8 cellular contexts compared by ENCODE assay signal in genomic region chr1:21175324-21175669, GRCh38. TPM values are rescaled to one million over a fixed set of nuclear protein-coding genes. Genes with fewer than 3 reads are reported as not detected.
A peak's percentile ranks its signal among the peaks of the same experiment; 100 is the strongest.
DNase-seq lines count a peak whose midpoint lies in the region; ATAC-seq lines count a peak whose summit lies in the region.

No MANE protein-coding gene starts in this region.

- H3K36me3 Mint-ChIP-seq in activated T-cell treated with anti-CD3 and anti-CD28 coated beads, Interleukin-2, amount 50 U/mL, for 24 hours (ENCODE audit: low read depth), result peaks cover 44% of the 10 kb centered on the region
- peaks cover 14% of the 10 kb centered on the region for H3K36me3 Mint-ChIP-seq in central memory CD8-positive, alpha-beta T cell (ENCODE audit: insufficient read depth)
- peaks cover 37% of the 10 kb centered on the region for H3K36me3 Mint-ChIP-seq in stimulated activated naive CD8-positive, alpha-beta T cell treated with anti-CD3 and anti-CD28 coated beads, Interleukin-15, Interleukin-2, amounts not matched to agents 100 ng/mL and 50 ng/mL, for 24 hours (ENCODE audit: low read depth)

- peaks cover 27% of the 10 kb centered on the region for H3K36me3 ChIP-seq in SJSA1

- H3K4me3 Mint-ChIP-seq in activated T-cell treated with anti-CD3 and anti-CD28 coated beads, Interleukin-2, amount 50 U/mL, for 24 hours, result peak overlapping the region; percentile 89
- H3K4me3 Mint-ChIP-seq in central memory CD8-positive, alpha-beta T cell, result peak overlapping the region; percentile 90
- peak overlapping the region; percentile 89 for H3K4me3 Mint-ChIP-seq in stimulated activated naive CD8-positive, alpha-beta T cell treated with anti-CD3 and anti-CD28 coated beads, Interleukin-15, Interleukin-2, amounts not matched to agents 100 ng/mL and 50 ng/mL, for 24 hours

- H3K27ac ChIP-seq in SJSA1, result peak overlapping the region; percentile 1

- H3K4me3 ChIP-seq in SJSA1, result peak overlapping the region; percentile 81

- H3K4me1 ChIP-seq in SJSA1 (replicated peaks), result peaks cover 16% of the 10 kb centered on the region

- H3K9me3 Mint-ChIP-seq in activated T-cell treated with anti-CD3 and anti-CD28 coated beads, Interleukin-2, amount 50 U/mL, for 24 hours, result no peaks in the 10 kb centered on the region
- H3K9me3 Mint-ChIP-seq in central memory CD8-positive, alpha-beta T cell, result no peaks in the 10 kb centered on the region
- H3K9me3 Mint-ChIP-seq in stimulated activated naive CD8-positive, alpha-beta T cell treated with anti-CD3 and anti-CD28 coated beads, Interleukin-15, Interleukin-2, amounts not matched to agents 100 ng/mL and 50 ng/mL, for 24 hours, result no peaks in the 10 kb centered on the region

- no peaks in the 10 kb centered on the region for H3K27me3 Mint-ChIP-seq in activated T-cell treated with anti-CD3 and anti-CD28 coated beads, Interleukin-2, amount 50 U/mL, for 24 hours
- no peaks in the 10 kb centered on the region for H3K27me3 Mint-ChIP-seq in central memory CD8-positive, alpha-beta T cell
- H3K27me3 Mint-ChIP-seq in stimulated activated naive CD8-positive, alpha-beta T cell treated with anti-CD3 and anti-CD28 coated beads, Interleukin-15, Interleukin-2, amounts not matched to agents 100 ng/mL and 50 ng/mL, for 24 hours, result no peaks in the 10 kb centered on the region

- H3K27me3 ChIP-seq in SJSA1 (replicated peaks), result no peaks in the 10 kb centered on the region

- H3K9me3 ChIP-seq in SJSA1 (replicated peaks), result no peaks in the 10 kb centered on the region

- H3K27ac Mint-ChIP-seq in activated T-cell treated with anti-CD3 and anti-CD28 coated beads, Interleukin-2, amount 50 U/mL, for 24 hours, result peak overlapping the region; percentile 93
- peak overlapping the region; percentile 97 for H3K27ac Mint-ChIP-seq in central memory CD8-positive, alpha-beta T cell (ENCODE audit: low read depth)
- peak overlapping the region; percentile 91 for H3K27ac Mint-ChIP-seq in stimulated activated naive CD8-positive, alpha-beta T cell treated with anti-CD3 and anti-CD28 coated beads, Interleukin-15, Interleukin-2, amounts not matched to agents 100 ng/mL and 50 ng/mL, for 24 hours

- peaks cover 37% of the 10 kb centered on the region for H3K4me1 Mint-ChIP-seq in activated T-cell treated with anti-CD3 and anti-CD28 coated beads, Interleukin-2, amount 50 U/mL, for 24 hours (ENCODE audit: low read depth)
- peaks cover 39% of the 10 kb centered on the region for H3K4me1 Mint-ChIP-seq in central memory CD8-positive, alpha-beta T cell
- H3K4me1 Mint-ChIP-seq in stimulated activated naive CD8-positive, alpha-beta T cell treated with anti-CD3 and anti-CD28 coated beads, Interleukin-15, Interleukin-2, amounts not matched to agents 100 ng/mL and 50 ng/mL, for 24 hours (ENCODE audit: low read depth), result peaks cover 36% of the 10 kb centered on the region

- ATAC-seq in central memory CD8-positive, alpha-beta T cell (replicated peaks; ENCODE audit: extremely low read depth, poor library complexity, severe bottlenecking), result peak; percentile 7
- ATAC-seq in GM18520 (IDR thresholded peaks at IDR 0.05; ENCODE audit: unreplicated experiment), result no peak

- no peak for DNase-seq in activated T-cell treated with anti-CD3 and anti-CD28 coated beads, Interleukin-2, amount 50 U/mL, for 24 hours
- no peak for DNase-seq in activated T-cell treated with anti-CD3 and anti-CD28 coated beads for 4 hours
- DNase-seq in SJSA1 (ENCODE audit: low read depth in 1 of 2, low spot score in 2 of 2), result peak in 1 of 2 experiments; percentile 41
- DNase-seq in central memory CD8-positive, alpha-beta T cell (ENCODE audit: low spot score in 2 of 2), result no peak
- peak; percentile 53 for DNase-seq in left kidney (ENCODE audit: low read depth, low spot score)
- no peak for DNase-seq in COR-L47 (lab: John Stamatoyannopoulos, UW)

RNA-seq across cellular contexts. Expression of gene EIF4G3, which starts 1.4 kb away (rescaled TPM):
- 23.5 and 30.2 TPM in 2 replicates for total RNA-seq in SJSA1 (2014; rRNA removed; shearing (Covaris generic))
